Comparison of ENCODE assay signal across 9 cellular contexts in the genomic region with DNA sequence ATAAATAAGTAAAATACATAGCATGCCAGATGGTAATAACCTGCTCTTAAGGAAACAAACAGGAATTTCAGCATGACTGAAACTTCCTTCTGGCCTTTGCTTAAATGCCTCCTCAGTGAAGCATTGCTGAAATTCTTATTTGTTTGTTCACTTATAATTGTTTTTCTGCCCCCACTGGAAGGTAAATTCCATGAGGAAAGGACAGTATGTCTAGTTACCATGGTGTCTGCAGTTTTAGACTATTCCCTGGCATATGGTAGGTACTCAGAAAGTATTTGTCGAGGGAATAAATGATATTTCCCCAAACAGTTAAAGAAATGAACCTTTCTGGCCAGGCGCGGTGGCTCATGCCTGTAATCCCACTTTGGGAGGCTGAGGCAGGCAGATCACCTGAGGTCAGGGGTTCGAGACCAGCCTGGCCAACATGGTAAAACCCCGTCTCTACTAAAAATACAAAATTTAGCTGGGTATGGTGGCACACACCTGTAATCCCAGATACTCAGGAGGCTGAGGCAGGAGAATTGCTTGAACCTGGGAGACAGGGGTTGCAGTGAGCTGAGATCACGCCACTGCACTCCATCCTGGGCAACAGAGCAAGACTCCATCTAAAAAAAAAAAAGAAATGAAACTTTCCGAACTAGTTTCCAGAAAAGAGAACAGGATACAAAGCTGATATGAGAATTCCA. TPM values are rescaled to one million over a fixed set of nuclear protein-coding genes. Genes with fewer than 3 reads are reported as not detected.
"Had no signal": no experiment of that assay in that cellular context is flagged by ENCODE, and none has a peak within 500 bp of the region (broad histone marks: within the 10 kb centered on the region; RNA-seq: fewer than 3 reads in every experiment).

No MANE protein-coding gene starts in this region.

RNA-seq across cellular contexts. Expression of a gene that starts 11.5 kb away (rescaled TPM):
- total RNA-seq: activated CD8-positive, alpha-beta T cell treated with anti-CD3 and anti-CD28 coated beads for 36 hours; activated naive CD8-positive, alpha-beta T cell treated with anti-CD3 and anti-CD28 coated beads for 36 hours; activated T-cell treated with anti-CD3 and anti-CD28 coated beads, Interleukin-2, amount 50 U/mL, for 72 hours; activated T-helper 2 cell treated with anti-CD3 and anti-CD28 coated beads, Interferon-gamma antibody, Interleukin-2, Interleukin-4, amounts not matched to agents 10 μg/mL and 5 μg/mL and 100 μg/mL, durations not matched to agents 14 hours and 24 hours and 36 hours; T-helper 1 cell treated with Interleukin-12 subunit alpha and Interleukin-12 subunit beta and Interleukin-4 antibody, amounts not matched to agents 30 ng/mL and 1 ng/mL, for 36 hours had no signal

RNA-seq across cellular contexts. Expression of a gene that starts 20.6 kb away (rescaled TPM):
- total RNA-seq: activated CD8-positive, alpha-beta T cell treated with anti-CD3 and anti-CD28 coated beads for 36 hours; activated naive CD8-positive, alpha-beta T cell treated with anti-CD3 and anti-CD28 coated beads for 36 hours; activated T-cell treated with anti-CD3 and anti-CD28 coated beads, Interleukin-2, amount 50 U/mL, for 72 hours; activated T-helper 2 cell treated with anti-CD3 and anti-CD28 coated beads, Interferon-gamma antibody, Interleukin-2, Interleukin-4, amounts not matched to agents 10 μg/mL and 5 μg/mL and 100 μg/mL, durations not matched to agents 14 hours and 24 hours and 36 hours; bronchial epithelial cell; Peyer's patch; Right ventricle myocardium superior; SJSA1; T-helper 1 cell treated with Interleukin-12 subunit alpha and Interleukin-12 subunit beta and Interleukin-4 antibody, amounts not matched to agents 30 ng/mL and 1 ng/mL, for 36 hours had no signal

RNA-seq across cellular contexts. Expression of a gene that starts 32.8 kb away (rescaled TPM):
- total RNA-seq: bronchial epithelial cell, SJSA1 had no signal
